In genomic region chr1:10511494-10511885, GRCh38 we compare ENCODE assay signal across 10 cellular contexts. TPM values are rescaled to one million over a fixed set of nuclear protein-coding genes. Genes with fewer than 3 reads are reported as not detected.
A peak's percentile ranks its signal among the peaks of the same experiment; 100 is the strongest.
DNase-seq lines count a peak whose midpoint lies in the region; ATAC-seq and TF ChIP-seq lines count a peak whose summit lies in the region.
"Had no signal": no experiment of that assay in that cellular context is flagged by ENCODE, and none has a peak within 500 bp of the region (broad histone marks: within the 10 kb centered on the region; RNA-seq: fewer than 3 reads in every experiment).

No MANE protein-coding gene starts in this region.

- H2AFZ ChIP-seq in HCT116 (ENCODE audit: low read depth, low read length, poor library complexity, severe bottlenecking), result no peak overlapping the region

- no peak for TF ChIP-seq POLR2A in HCT116 (IDR thresholded peaks at IDR 0.05; ENCODE audit: borderline replicate concordance, extremely low read depth, insufficient read depth, insufficient read length)

- peak overlapping the region; percentile 91 for H3K27ac Mint-ChIP-seq in activated T-helper 17 cell treated with anti-CD3 and anti-CD28 coated beads, Interleukin-2, amount 50 U/mL, for 72 hours

- H4K20me1 ChIP-seq in HCT116 (ENCODE audit: insufficient read depth), result peaks cover 3% of the 10 kb centered on the region; the same call in 1 of the 2 replicates

- no peaks in the 10 kb centered on the region for H3K36me3 Mint-ChIP-seq in activated T-helper 17 cell treated with anti-CD3 and anti-CD28 coated beads, Interleukin-2, amount 50 U/mL, for 72 hours (ENCODE audit: low read depth)

- CTCF ChIA-PET in HCT116 (lab: Charles Lee), result interaction anchor here (0.8 kb wide), 1 partner anchor 17 kb away, joined by 3 read pairs; no protein-coding TSS in a partner anchor

- peak overlapping the region; percentile 65 for H3K4me2 ChIP-seq in HCT116 (ENCODE audit: low read length)
- H3K4me2 ChIP-seq: KMS-11 had no signal

- H3K27me3 ChIP-seq in HCT116 (ENCODE audit: insufficient read depth, low read length) (no peaks in the 10 kb centered on the region), lower lobe of right lung (ENCODE audit: low read depth) (no peaks in the 10 kb centered on the region), HAP-1 (ENCODE audit: low read depth) (no peaks in the 10 kb centered on the region)

- H3K9me3 ChIP-seq in HCT116 (ENCODE audit: control insufficient read depth in 1 of 2, insufficient read depth in 1 of 2, low read depth in 1 of 2, low read length in 2 of 2), result no peaks in the 10 kb centered on the region
- no peaks in the 10 kb centered on the region for H3K9me3 ChIP-seq in lower lobe of right lung
- no peaks in the 10 kb centered on the region; the same call in 1 of the 2 replicates for H3K9me3 ChIP-seq in HAP-1

- ATAC-seq in HCT116 (no peak), lower lobe of right lung (no peak), HG02884 (IDR thresholded peaks at IDR 0.05; ENCODE audit: unreplicated experiment) (no peak)
- ATAC-seq in activated T-helper 17 cell treated with anti-CD3 and anti-CD28 coated beads, Interleukin-2, amount 50 U/mL, for 72 hours (replicated peaks), result no peak

- H3K9me2 ChIP-seq in HCT116 (ENCODE audit: insufficient read depth), result no peaks in the 10 kb centered on the region

- DNase-seq in HCT116 (ENCODE audit: low read depth, low spot score) (no peak), lower lobe of right lung (no peak), AG20443 (ENCODE audit: low spot score) (no peak), occipital lobe (lab: John Stamatoyannopoulos, UW) (no peak), HAP-1 (ENCODE audit: low spot score in 2 of 2) (no peak)
- DNase-seq: NCI-H774 had no signal

- intact Hi-C loops in HCT116 (cut with micrococcal nuclease) (no loop called here), lower lobe of right lung (cut with DNase I) (loop anchor here (10.0 kb wide), 1 partner anchor 353 kb away; no protein-coding TSS in a partner anchor)

- no peak for TF ChIP-seq CTCF in 22Rv1 (IDR thresholded peaks at IDR 0.05)
- no peak for TF ChIP-seq CTCF in HCT116 (IDR thresholded peaks at IDR 0.05 in 2 of 3, conservative IDR thresholded peaks at IDR 0.05 in 1 of 3; ENCODE audit: borderline replicate concordance in 1 of 3, insufficient read depth in 1 of 3, low read depth in 2 of 3, low read length in 2 of 3)
- TF ChIP-seq CTCF in lower lobe of right lung (IDR thresholded peaks at IDR 0.05), result no peak

- RAD21 ChIA-PET in HCT116 (lab: Charles Lee; ENCODE audit: low non-redundant PET in 1 of 2, low total read pairs in 2 of 2, uncharacterized antibody in 2 of 2, unreplicated experiment in 2 of 2), result no interaction called here

- POLR2A ChIA-PET in HCT116 (lab: Charles Lee), result no interaction called here

- no peaks in the 10 kb centered on the region for H3K9me3 Mint-ChIP-seq in activated T-helper 17 cell treated with anti-CD3 and anti-CD28 coated beads, Interleukin-2, amount 50 U/mL, for 72 hours

- H3K4me1 ChIP-seq in HCT116 (ENCODE audit: control insufficient read depth in 1 of 2, insufficient read depth in 2 of 2, low read length in 2 of 2) (peaks cover 17 to 30% of the 10 kb centered on the region in 2 experiments), lower lobe of right lung (peaks cover 68% of the 10 kb centered on the region), HAP-1 (peaks cover 14% of the 10 kb centered on the region)

- H3K79me2 ChIP-seq in HCT116 (ENCODE audit: insufficient read depth, low read length), result peaks cover 85% of the 10 kb centered on the region

- no peak overlapping the region for H3K9ac ChIP-seq in HCT116 (ENCODE audit: low read length)
- H3K9ac ChIP-seq: KMS-11 had no signal

- BruUV-seq in HCT116 (replicated peaks; lab: Mats Ljungman, UMichigan), result no TSS peak

- in situ Hi-C loops in HAP-1 (cut with MboI; ENCODE audit: low sequenced_read_pairs), result no loop called here

- peak overlapping the region in 1 of 2 experiments; percentile 13; a peak in 1 of 4 replicates for H3K4me3 ChIP-seq in HCT116 (replicated peaks in 1 of 2; ENCODE audit: low read depth in 1 of 2, low read length in 2 of 2)
- no peak overlapping the region for H3K4me3 ChIP-seq in lower lobe of right lung
- H3K4me3 ChIP-seq in HAP-1, result no peak overlapping the region

- H3K27me3 Mint-ChIP-seq in activated T-helper 17 cell treated with anti-CD3 and anti-CD28 coated beads, Interleukin-2, amount 50 U/mL, for 72 hours, result no peaks in the 10 kb centered on the region

- H3K27ac ChIP-seq in 22Rv1 (peak overlapping the region; percentile 44), HCT116 (ENCODE audit: low read depth, low read length) (no peak overlapping the region), lower lobe of right lung (peak overlapping the region; percentile 71)
- H3K27ac ChIP-seq: KMS-11 had no signal

- H3K4me3 Mint-ChIP-seq in activated T-helper 17 cell treated with anti-CD3 and anti-CD28 coated beads, Interleukin-2, amount 50 U/mL, for 72 hours, result peak overlapping the region; percentile 69

- TF ChIP-seq RAD21 in HCT116 (IDR thresholded peaks at IDR 0.05; ENCODE audit: low read depth), result no peak

- H3K36me3 ChIP-seq in HCT116 (ENCODE audit: control insufficient read depth in 1 of 2, insufficient read depth in 2 of 2, low read length in 2 of 2), result no peaks in the 10 kb centered on the region
- no peaks in the 10 kb centered on the region for H3K36me3 ChIP-seq in lower lobe of right lung
- no peaks in the 10 kb centered on the region; the same call in 1 of the 2 replicates for H3K36me3 ChIP-seq in HAP-1 (replicated peaks)

- H3K4me1 Mint-ChIP-seq in activated T-helper 17 cell treated with anti-CD3 and anti-CD28 coated beads, Interleukin-2, amount 50 U/mL, for 72 hours, result peaks cover 57% of the 10 kb centered on the region

TF ChIP-seq in HCT116, 20 proteins besides CTCF, POLR2A, EP300 and RAD21 (continues in another document):
- TF ChIP-seq EZH2 (IDR thresholded peaks at IDR 0.05), result no peak
- no peak for TF ChIP-seq ATF3 (IDR thresholded peaks at IDR 0.05)
- TF ChIP-seq YY1 (IDR thresholded peaks at IDR 0.05; ENCODE audit: extremely low read depth, insufficient replicate concordance, low read depth, low read length), result no peak
- TF ChIP-seq TCF7L2 (IDR thresholded peaks at IDR 0.05; ENCODE audit: borderline replicate concordance, extremely low read depth, insufficient read depth, insufficient read length), result no peak
- no peak for TF ChIP-seq ZNF274 (IDR thresholded peaks at IDR 0.05; ENCODE audit: low read depth, low read length)
- TF ChIP-seq SIN3A (IDR thresholded peaks at IDR 0.05; ENCODE audit: low read depth), result no peak
- no peak for TF ChIP-seq EZH2phosphoT487 (IDR thresholded peaks at IDR 0.05; ENCODE audit: borderline replicate concordance)
- TF ChIP-seq, protein P1, sequence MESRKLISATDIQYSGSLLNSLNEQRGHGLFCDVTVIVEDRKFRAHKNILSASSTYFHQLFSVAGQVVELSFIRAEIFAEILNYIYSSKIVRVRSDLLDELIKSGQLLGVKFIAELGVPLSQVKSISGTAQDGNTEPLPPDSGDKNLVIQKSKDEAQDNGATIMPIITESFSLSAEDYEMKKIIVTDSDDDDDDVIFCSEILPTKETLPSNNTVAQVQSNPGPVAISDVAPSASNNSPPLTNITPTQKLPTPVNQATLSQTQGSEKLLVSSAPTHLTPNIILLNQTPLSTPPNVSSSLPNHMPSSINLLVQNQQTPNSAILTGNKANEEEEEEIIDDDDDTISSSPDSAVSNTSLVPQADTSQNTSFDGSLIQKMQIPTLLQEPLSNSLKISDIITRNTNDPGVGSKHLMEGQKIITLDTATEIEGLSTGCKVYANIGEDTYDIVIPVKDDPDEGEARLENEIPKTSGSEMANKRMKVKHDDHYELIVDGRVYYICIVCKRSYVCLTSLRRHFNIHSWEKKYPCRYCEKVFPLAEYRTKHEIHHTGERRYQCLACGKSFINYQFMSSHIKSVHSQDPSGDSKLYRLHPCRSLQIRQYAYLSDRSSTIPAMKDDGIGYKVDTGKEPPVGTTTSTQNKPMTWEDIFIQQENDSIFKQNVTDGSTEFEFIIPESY (IDR thresholded peaks at IDR 0.05; ENCODE audit: extremely low read depth, insufficient replicate concordance, low read length), result no peak
- no peak for TF ChIP-seq SRF (IDR thresholded peaks at IDR 0.05; ENCODE audit: low read depth)
- no peak for TF ChIP-seq EGR1 (IDR thresholded peaks at IDR 0.05; ENCODE audit: low read depth)
- TF ChIP-seq ZFX (IDR thresholded peaks at IDR 0.05), result no peak
- no peak for TF ChIP-seq FOSL1 (IDR thresholded peaks at IDR 0.05; ENCODE audit: low read depth)
- TF ChIP-seq POLR2AphosphoS5 (IDR thresholded peaks at IDR 0.05; ENCODE audit: low read depth, low read length), result no peak
- no peak for TF ChIP-seq CBX3 (IDR thresholded peaks at IDR 0.05; ENCODE audit: low read depth)
- TF ChIP-seq ELF1 (IDR thresholded peaks at IDR 0.05; ENCODE audit: borderline replicate concordance, low read depth), result no peak
- TF ChIP-seq CEBPB (IDR thresholded peaks at IDR 0.05; ENCODE audit: low read depth), result no peak

RNA-seq across cellular contexts. Expression of gene PEX14, which starts 36.7 kb away (rescaled TPM):
- 29.3 TPM for total RNA-seq in HCT116 (2021; ENCODE audit: unreplicated experiment)
- 28.7 and 29.0 TPM in 2 replicates for polyA plus RNA-seq in HCT116 (2012)
- total RNA-seq in activated T-helper 17 cell treated with anti-CD3 and anti-CD28 coated beads, Interleukin-2, amount 50 U/mL, for 72 hours, result 10 to 100 TPM; 18.4 to 21.7 TPM
- total RNA-seq in lower lobe of right lung, result 27.9 TPM
- total RNA-seq in occipital lobe, result 9.2 TPM

RNA-seq across cellular contexts. Expression of gene DFFA, which starts 39.2 kb away (rescaled TPM):
- total RNA-seq in HCT116 (2021; ENCODE audit: unreplicated experiment) (67.7 TPM), lower lobe of right lung (37.0 TPM), occipital lobe (29.6 TPM)
- 37.5 and 41.0 TPM in 2 replicates for polyA plus RNA-seq in HCT116 (2012)
- 10 to 100 TPM; 27.4 to 54.5 TPM for total RNA-seq in activated T-helper 17 cell treated with anti-CD3 and anti-CD28 coated beads, Interleukin-2, amount 50 U/mL, for 72 hours
